Comparison of ENCODE assay signal across 8 cellular contexts in genomic region chr10:71888248-71888622, GRCh38. TPM values are rescaled to one million over a fixed set of nuclear protein-coding genes. Genes with fewer than 3 reads are reported as not detected.
DNase-seq lines count a peak whose midpoint lies in the region; ATAC-seq and TF ChIP-seq lines count a peak whose summit lies in the region.

No MANE protein-coding gene starts in this region.

- no peak overlapping the region for H3K18ac ChIP-seq in trophoblast cell (ENCODE audit: low read length)

- CTCF ChIA-PET in Caco-2 (lab: Charles Lee), result interaction anchor here (1.9 kb wide), 1 partner anchor 160 kb away, joined by 6 read pairs; no protein-coding TSS in a partner anchor
- CTCF ChIA-PET in Panc1 (lab: Charles Lee), result no interaction called here

- H2BK5ac ChIP-seq in trophoblast cell (ENCODE audit: low read depth, low read length, poor library complexity), result no peak overlapping the region

- intact Hi-C loops in Caco-2 (cut with micrococcal nuclease; ENCODE audit: unreplicated experiment) (loop anchor here (2.0 kb wide), 1 partner anchor 47 kb away; no protein-coding TSS in a partner anchor), Panc1 (cut with micrococcal nuclease; ENCODE audit: unreplicated experiment) (no loop called here)

- WGBS in trophoblast cell (ENCODE audit: extremely low coverage, insufficient coverage, insufficient read length), result no CpG with 5 or more reads among the region's 8 CpGs

- H3K27me3 ChIP-seq in Caco-2 (replicated peaks; ENCODE audit: control insufficient read depth, insufficient read depth, low read length) (no peaks in the 10 kb centered on the region), Panc1 (ENCODE audit: control insufficient read depth, insufficient read depth, low read length) (no peaks in the 10 kb centered on the region), trophoblast cell (ENCODE audit: insufficient read depth, low read length) (peaks cover 3% of the 10 kb centered on the region)

- H2BK12ac ChIP-seq in trophoblast cell (ENCODE audit: low read length), result no peak overlapping the region

- H2BK120ac ChIP-seq in trophoblast cell (ENCODE audit: insufficient read depth, low read length, poor library complexity), result no peak overlapping the region

- H3K23ac ChIP-seq in trophoblast cell (ENCODE audit: low read length), result no peak overlapping the region

- no peak for ATAC-seq in Panc1

- no peak overlapping the region for H4K8ac ChIP-seq in trophoblast cell (ENCODE audit: low read depth, low read length)

- peak overlapping the region; percentile 47 for H3K27ac Mint-ChIP-seq in Caco-2 (ENCODE audit: unreplicated experiment)

- peak overlapping the region; percentile 84 for H3K4me3 Mint-ChIP-seq in Caco-2 (ENCODE audit: unreplicated experiment)

- POLR2A ChIA-PET in Caco-2 (lab: Charles Lee) (no interaction called here), Panc1 (lab: Charles Lee) (no interaction called here)

- H3K27ac ChIP-seq in Panc1 (ENCODE audit: low read length) (peak overlapping the region; percentile 95), epithelial cell of prostate (peak overlapping the region; percentile 91), trophoblast cell (ENCODE audit: low read depth, low read length) (no peak overlapping the region)

- H3K27me3 Mint-ChIP-seq in Caco-2 (ENCODE audit: insufficient read depth, unreplicated experiment), result no peaks in the 10 kb centered on the region

- H3K79me1 ChIP-seq in trophoblast cell (ENCODE audit: low read length), result no peaks in the 10 kb centered on the region

- H3K4me3 ChIP-seq in Caco-2 (ENCODE audit: low read depth, low read length) (peak overlapping the region; percentile 66), Panc1 (ENCODE audit: low read depth in 2 of 2, low read length in 2 of 2) (peak overlapping the region; percentile 59 to 86), trophoblast cell (ENCODE audit: low read depth, low read length) (no peak overlapping the region)

- H3K9me3 ChIP-seq in Caco-2 (no peaks in the 10 kb centered on the region), Panc1 (ENCODE audit: control insufficient read depth, insufficient read depth, low read depth, low read length) (no peaks in the 10 kb centered on the region), trophoblast cell (ENCODE audit: insufficient read depth, low read depth, low read length) (no peaks in the 10 kb centered on the region)

- peaks cover 23% of the 10 kb centered on the region for H3K4me1 ChIP-seq in Caco-2
- peaks cover 51% of the 10 kb centered on the region for H3K4me1 ChIP-seq in Panc1 (ENCODE audit: control insufficient read depth, insufficient read depth, low read length)
- H3K4me1 ChIP-seq in trophoblast cell (ENCODE audit: control insufficient read depth in 1 of 2, insufficient read depth in 2 of 2, low read length in 2 of 2), result peaks cover 10 to 15% of the 10 kb centered on the region in 2 experiments

- H3K9me3 Mint-ChIP-seq in Caco-2 (ENCODE audit: unreplicated experiment), result no peaks in the 10 kb centered on the region

- peaks cover 20% of the 10 kb centered on the region for H3K4me1 Mint-ChIP-seq in Caco-2 (ENCODE audit: low read depth, unreplicated experiment)

- H3K14ac ChIP-seq in trophoblast cell (ENCODE audit: low read length), result no peak overlapping the region

- peaks cover 6% of the 10 kb centered on the region for H3K36me3 Mint-ChIP-seq in Caco-2 (ENCODE audit: insufficient read depth, unreplicated experiment)

- H3K9ac ChIP-seq in trophoblast cell (ENCODE audit: low read length), result no peak overlapping the region

- no peaks in the 10 kb centered on the region for H3K79me2 ChIP-seq in trophoblast cell (ENCODE audit: control insufficient read depth, insufficient read depth, low read length, poor library complexity)

- no peak overlapping the region for H4K12ac ChIP-seq in trophoblast cell (ENCODE audit: low read depth, low read length)

- BruUV-seq in Caco-2 (replicated peaks; lab: Mats Ljungman, UMichigan), result no TSS peak
- BruUV-seq in Panc1 (replicated peaks; lab: Mats Ljungman, UMichigan), result TSS peak; percentile 98

- no peak overlapping the region for H2AK5ac ChIP-seq in trophoblast cell (ENCODE audit: low read length)

- peak overlapping the region; percentile 76 for H3K4me2 ChIP-seq in trophoblast cell (ENCODE audit: low read length)

- DNase-seq in Caco-2 (no peak), Panc1 (ENCODE audit: low read depth, low spot score) (no peak), epithelial cell of prostate (ENCODE audit: low read depth, low spot score) (no peak), trophoblast cell (no peak), NCI-H524 treated with DMSO at 0.1 percent for 48 hours (lab: John Stamatoyannopoulos, UW) (no peak), cerebellum (ENCODE audit: low spot score) (no peak), T-helper 9 cell (no peak)
- DNase-seq in activated effector memory CD4-positive, alpha-beta T cell treated with anti-CD3 and anti-CD28 coated beads, Interleukin-2, amount 50 U/mL, for 16 hours, result no peak

- no peak overlapping the region for H4K91ac ChIP-seq in trophoblast cell (ENCODE audit: low read depth, low read length)

- H3K4ac ChIP-seq in trophoblast cell (ENCODE audit: low read depth, low read length), result no peak overlapping the region

- in situ Hi-C loops in Panc1 (cut with HindIII; ENCODE audit: low pct_unique_long_range_greater_than_20kb, low sequenced_read_pairs), result no loop called here

- H3K36me3 ChIP-seq in Caco-2 (ENCODE audit: control insufficient read depth, insufficient read depth, low read length) (no peaks in the 10 kb centered on the region), Panc1 (ENCODE audit: control insufficient read depth, insufficient read depth, low read length) (no peaks in the 10 kb centered on the region), trophoblast cell (ENCODE audit: control insufficient read depth in 1 of 2, insufficient read depth in 2 of 2, low read length in 2 of 2) (no peaks in the 10 kb centered on the region)

- TF ChIP-seq CTCF in Caco-2 (IDR thresholded peaks at IDR 0.05; ENCODE audit: insufficient read depth in 1 of 2, low read depth in 1 of 2, low read length in 1 of 2, severe bottlenecking in 1 of 2, unreplicated experiment in 1 of 2) (no peak), Panc1 (IDR thresholded peaks at IDR 0.05) (no peak)

- no peak overlapping the region for H2AFZ ChIP-seq in trophoblast cell (ENCODE audit: insufficient read depth, low read length, poor library complexity)

RNA-seq across cellular contexts. Expression of gene PSAP, which starts 37.2 kb away (rescaled TPM):
- total RNA-seq in Caco-2 (2022) (1,227 and 1,316 TPM in 2 replicates), Panc1 (2021; ENCODE audit: unreplicated experiment) (3,649 TPM), cerebellum (366 TPM)
- 4,189 TPM for polyA plus RNA-seq in Panc1 (2012; ENCODE audit: insufficient read length)
- 532 and 555 TPM in 2 replicates for polyA plus RNA-seq in trophoblast cell (2013)
